9 cellular contexts compared by ENCODE assay signal in genomic region chr13:111187879-111188643, GRCh38.
A peak's percentile ranks its signal among the peaks of the same experiment; 100 is the strongest.
DNase-seq lines count a peak whose midpoint lies in the region; ATAC-seq and TF ChIP-seq lines count a peak whose summit lies in the region.
"Had no signal": no experiment of that assay in that cellular context is flagged by ENCODE, and none has a peak within 500 bp of the region (broad histone marks: within the 10 kb centered on the region; RNA-seq: fewer than 3 reads in every experiment).

No MANE protein-coding gene starts in this region.

- H3K9me3 ChIP-seq in neural cell (ENCODE audit: low read length) (no peaks in the 10 kb centered on the region), Peyer's patch (no peaks in the 10 kb centered on the region), body of pancreas (no peaks in the 10 kb centered on the region)

- TF ChIP-seq RAD21 in neural cell (conservative IDR thresholded peaks at IDR 0.05): no peak

- TF ChIP-seq POLR2A in Peyer's patch (IDR thresholded peaks at IDR 0.05) (no peak), body of pancreas (IDR thresholded peaks at IDR 0.05) (no peak)

- H3K4me2 ChIP-seq in neural cell (ENCODE audit: low read length): no peak overlapping the region

- peak overlapping the region; percentile 5 for H3K9ac ChIP-seq in neural cell (ENCODE audit: low read length)

- no peaks in the 10 kb centered on the region for H3K36me3 ChIP-seq in neural cell (ENCODE audit: insufficient read depth, low read length)
- H3K36me3 ChIP-seq in Peyer's patch: no peaks in the 10 kb centered on the region
- H3K36me3 ChIP-seq in body of pancreas (replicated peaks in 1 of 2; ENCODE audit: insufficient read depth in 1 of 2, low read depth in 2 of 2): no peaks in the 10 kb centered on the region

- no peaks in the 10 kb centered on the region for H4K20me1 ChIP-seq in neural cell (ENCODE audit: insufficient read depth)

- no peaks in the 10 kb centered on the region for H3K9me2 ChIP-seq in neural cell (ENCODE audit: insufficient read depth, low read length)

- H3K4me1 ChIP-seq in Peyer's patch (peaks cover 2 to 45% (median 28%) of the 10 kb centered on the region in 4 donors), body of pancreas (peaks cover 23% of the 10 kb centered on the region)

- H2AFZ ChIP-seq in neural cell (ENCODE audit: low read depth, low read length): no peak overlapping the region

- intact Hi-C loops in body of pancreas (cut with DNase I): no loop called here

- H3K79me2 ChIP-seq in neural cell (replicated peaks; ENCODE audit: insufficient read depth, low read length): peaks cover 64% of the 10 kb centered on the region

- H3K4me3 ChIP-seq in coronary artery (peak overlapping the region; percentile 51), neural cell (ENCODE audit: low read length) (peak overlapping the region; percentile 28), Peyer's patch (no peak overlapping the region), body of pancreas (no peak overlapping the region)

- TF ChIP-seq CTCF in coronary artery (IDR thresholded peaks at IDR 0.05) (no peak), neural cell (IDR thresholded peaks at IDR 0.05; ENCODE audit: poor library complexity, severe bottlenecking) (no peak), Peyer's patch (IDR thresholded peaks at IDR 0.05) (no peak), body of pancreas (IDR thresholded peaks at IDR 0.05) (no peak), GM13976 (IDR thresholded peaks at IDR 0.05; ENCODE audit: borderline replicate concordance, control extremely low read depth, extremely low read depth, insufficient read depth, missing control alignments) (no peak)

- H3K27ac ChIP-seq in coronary artery (peak overlapping the region; percentile 91 to 92), neural cell (ENCODE audit: low read length) (peak overlapping the region; percentile 29), Peyer's patch (peak overlapping the region in 1 of 4 donors; percentile 52), body of pancreas (peak overlapping the region in 1 of 4 donors; percentile 14)

- 59 to 64% methylated on average over 8 to 15 of the region's 15 CpGs for WGBS in body of pancreas, 2 donors

- H3F3A ChIP-seq in neural cell (ENCODE audit: insufficient read depth, low read length, poor library complexity, severe bottlenecking): no peaks in the 10 kb centered on the region

- in situ Hi-C loops in GM13976 (cut with MboI; ENCODE audit: low sequenced_read_pairs, unreplicated experiment): no loop called here

- no peak for TF ChIP-seq EP300 in neural cell (conservative IDR thresholded peaks at IDR 0.05; ENCODE audit: poor library complexity, severe bottlenecking)

- H3K27me3 ChIP-seq in neural cell (ENCODE audit: insufficient read depth, low read depth, low read length): no peaks in the 10 kb centered on the region
- no peaks in the 10 kb centered on the region for H3K27me3 ChIP-seq in Peyer's patch
- no peaks in the 10 kb centered on the region for H3K27me3 ChIP-seq in body of pancreas

- ATAC-seq in body of pancreas: no peak
- no peak for ATAC-seq in HG02852 (IDR thresholded peaks at IDR 0.05; ENCODE audit: unreplicated experiment)

- DNase-seq in GM03348 (ENCODE audit: low spot score) (peak; percentile 49), NAMALWA (ENCODE audit: low spot score) (peak; percentile 55), coronary artery (ENCODE audit: low spot score) (no peak), Peyer's patch (no peak), body of pancreas (no peak), GM13976 (ENCODE audit: low spot score) (no peak)
- DNase-seq: foreskin melanocyte had no signal

TF ChIP-seq in neural cell, 6 proteins besides CTCF, POLR2A, EP300 and RAD21:
- no peak for TF ChIP-seq SMC3 (conservative IDR thresholded peaks at IDR 0.05; ENCODE audit: poor library complexity)
- no peak for TF ChIP-seq TAF1 (IDR thresholded peaks at IDR 0.05; ENCODE audit: low read depth)
- no peak for TF ChIP-seq POLR2AphosphoS5 (IDR thresholded peaks at IDR 0.05)
- TF ChIP-seq REST (IDR thresholded peaks at IDR 0.05; ENCODE audit: borderline replicate concordance): no peak
- TF ChIP-seq EZH2 (IDR thresholded peaks at IDR 0.05; ENCODE audit: borderline replicate concordance, insufficient read depth, low read length, poor library complexity, severe bottlenecking): no peak
- TF ChIP-seq MXI1 (conservative IDR thresholded peaks at IDR 0.05; ENCODE audit: poor library complexity, severe bottlenecking): no peak
TF ChIP-seq in neural cell: peak in this region for 0.

Comparison
In these comparisons a context has a peak if more than half of its experiments do, and no peak if none do; other contexts are left out.
1. DNase-seq: peak in GM03348 (single experiment) and NAMALWA (single experiment); none in coronary artery (single experiment), Peyer's patch (0 of 3), body of pancreas (0 of 4) and GM13976 (single experiment).
2. H3K4me3 ChIP-seq: peak in coronary artery (single experiment) and neural cell (single experiment); none in Peyer's patch (0 of 4) and body of pancreas (0 of 2).